8 cellular contexts compared by ENCODE assay signal in genomic region chr7:2209146-2209960, GRCh38. TPM values are rescaled to one million over a fixed set of nuclear protein-coding genes. Genes with fewer than 3 reads are reported as not detected.
DNase-seq lines count a peak whose midpoint lies in the region; ATAC-seq and TF ChIP-seq lines count a peak whose summit lies in the region.

No MANE protein-coding gene starts in this region.

- POLR2A ChIA-PET in A673 (lab: Charles Lee; ENCODE audit: low non-redundant PET), result no interaction called here

- H3K4me1 ChIP-seq in A673 (ENCODE audit: insufficient read depth, low read length, poor library complexity, severe bottlenecking) (no peaks in the 10 kb centered on the region), OCI-LY3 (ENCODE audit: low read length) (no peaks in the 10 kb centered on the region), parathyroid adenoma (no peaks in the 10 kb centered on the region)

- H3K27me3 ChIP-seq in A673 (replicated peaks; ENCODE audit: insufficient read depth, low read depth, low read length, poor library complexity), result no peaks in the 10 kb centered on the region
- H3K27me3 ChIP-seq in OCI-LY3 (ENCODE audit: low read depth, low read length), result no peaks in the 10 kb centered on the region
- no peaks in the 10 kb centered on the region for H3K27me3 ChIP-seq in parathyroid adenoma (ENCODE audit: control insufficient read depth, insufficient read depth, low read length)

- H3K79me2 ChIP-seq in OCI-LY3 (ENCODE audit: low read length), result no peaks in the 10 kb centered on the region
- no peaks in the 10 kb centered on the region for H3K79me2 ChIP-seq in parathyroid adenoma

- ATAC-seq in HG03039 (IDR thresholded peaks at IDR 0.05; ENCODE audit: unreplicated experiment), result peak; percentile 54

- H3K27ac ChIP-seq in A673 (ENCODE audit: low read depth, low read length, poor library complexity, severe bottlenecking) (no peak overlapping the region), OCI-LY3 (ENCODE audit: low read length) (no peak overlapping the region), parathyroid adenoma (no peak overlapping the region)

- peak; percentile 69 for DNase-seq in A673 (ENCODE audit: low spot score)
- peak; percentile 34 for DNase-seq in activated naive CD4-positive, alpha-beta T cell treated with Interleukin-2 at 50 U/mL for 16 hours
- DNase-seq in germinal center (ENCODE audit: low spot score), result peak; percentile 79
- no peak for DNase-seq in cortex of kidney (lab: John Stamatoyannopoulos, UW)

- H3K9ac ChIP-seq in OCI-LY3 (ENCODE audit: low read length) (no peak overlapping the region), parathyroid adenoma (no peak overlapping the region)

- H4K20me1 ChIP-seq in OCI-LY3 (ENCODE audit: insufficient read depth, low read length), result no peaks in the 10 kb centered on the region

- TF ChIP-seq CTCF in A673 (conservative IDR thresholded peaks at IDR 0.05; ENCODE audit: low read depth, low read length), result peak; percentile 79
- peak; percentile 84 for TF ChIP-seq CTCF in GM12872 (IDR thresholded peaks at IDR 0.05; ENCODE audit: insufficient read depth, low read depth, low read length)
- peak; percentile 45 for TF ChIP-seq CTCF in OCI-LY3 (IDR thresholded peaks at IDR 0.05; ENCODE audit: low read depth, low read length)
- TF ChIP-seq CTCF in parathyroid adenoma (IDR thresholded peaks at IDR 0.05), result peak; percentile 38

- CTCF ChIA-PET in A673 (lab: Charles Lee), result interaction anchor here (0.7 to 0.9 kb wide), 2 partner anchors 12 to 139 kb away, joined by 4 to 6 read pairs; no protein-coding TSS in a partner anchor

- no peak overlapping the region for H3K4me2 ChIP-seq in OCI-LY3 (ENCODE audit: low read length)
- H3K4me2 ChIP-seq in parathyroid adenoma (ENCODE audit: low read length), result no peak overlapping the region

- no peaks in the 10 kb centered on the region for H3K9me3 ChIP-seq in A673 (ENCODE audit: low read depth, low read length, poor library complexity, severe bottlenecking)
- H3K9me3 ChIP-seq in OCI-LY3 (ENCODE audit: insufficient read depth, low read length), result no peaks in the 10 kb centered on the region
- no peaks in the 10 kb centered on the region for H3K9me3 ChIP-seq in parathyroid adenoma (ENCODE audit: control insufficient read depth, low read length)

- H3K4me3 ChIP-seq in A673 (ENCODE audit: low read depth, low read length, poor library complexity, severe bottlenecking), result no peak overlapping the region
- no peak overlapping the region for H3K4me3 ChIP-seq in OCI-LY3 (ENCODE audit: low read length)
- H3K4me3 ChIP-seq in parathyroid adenoma (ENCODE audit: low read depth, low read length), result no peak overlapping the region

- intact Hi-C loops in A673 (cut with micrococcal nuclease; ENCODE audit: unreplicated experiment), result loop anchor here (5.0 to 10.0 kb wide), 2 partner anchors 545 to 632 kb away; no protein-coding TSS in a partner anchor

- no peak overlapping the region for H2AFZ ChIP-seq in OCI-LY3 (ENCODE audit: low read depth, low read length)
- H2AFZ ChIP-seq in parathyroid adenoma, result no peak overlapping the region

- BruUV-seq in A673 (replicated peaks; lab: Mats Ljungman, UMichigan), result no TSS peak

- H3K36me3 ChIP-seq in A673 (ENCODE audit: insufficient read depth, low read length, poor library complexity, severe bottlenecking) (peaks cover 26% of the 10 kb centered on the region), OCI-LY3 (replicated peaks; ENCODE audit: low read depth, low read length) (peaks cover 5% of the 10 kb centered on the region), parathyroid adenoma (ENCODE audit: control insufficient read depth, insufficient read depth, low read length) (no peaks in the 10 kb centered on the region)

RNA-seq across cellular contexts. Expression of gene MAD1L1, which starts 23.4 kb away (rescaled TPM):
- 46.7 and 54.3 TPM in 2 replicates for total RNA-seq in A673 (2021)

RNA-seq across cellular contexts. Expression of gene MRM2, which starts 32.7 kb away (rescaled TPM):
- 50.4 and 51.3 TPM in 2 replicates for total RNA-seq in A673 (2021)

RNA-seq across cellular contexts. Expression of gene NUDT1, which starts 32.7 kb away (rescaled TPM):
- 115 and 117 TPM in 2 replicates for total RNA-seq in A673 (2021)
